ENCODE assay signal across 19 cellular contexts in the genomic region with DNA sequence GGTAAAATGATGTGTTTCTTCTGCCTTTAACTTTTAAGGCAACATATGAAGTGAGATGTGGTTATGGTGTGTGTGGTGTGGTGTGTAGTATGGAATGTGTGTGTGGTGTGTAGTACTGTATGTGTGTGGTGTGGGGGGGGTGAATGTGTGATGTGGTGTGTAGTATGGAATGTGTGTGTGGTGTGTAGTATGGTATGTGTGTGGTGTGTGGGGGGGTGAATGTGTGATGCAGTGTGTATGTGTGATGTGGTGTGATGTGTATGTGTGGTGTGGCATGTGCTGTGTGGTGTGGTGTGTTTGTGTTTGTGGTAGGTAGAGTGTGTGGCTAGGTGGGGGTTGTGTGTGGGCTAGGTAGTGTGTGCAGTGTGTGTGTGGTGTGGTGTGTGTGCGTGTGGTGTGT.
"Had no signal": no experiment of that assay in that cellular context is flagged by ENCODE, and none has a peak within 500 bp of the region (broad histone marks: within the 10 kb centered on the region; RNA-seq: fewer than 3 reads in every experiment).

No MANE protein-coding gene starts in this region.

- H3K4me1 Mint-ChIP-seq: naive thymus-derived CD8-positive, alpha-beta T cell had no signal

- ATAC-seq: gastrocnemius medialis; naive thymus-derived CD8-positive, alpha-beta T cell; stimulated activated memory B cell treated with anti-CD40 and anti-IgM and Interleukin-4, amounts not matched to agents 10 μg/mL and 1 μg/mL and 100 μg/mL, for 72 hours had no signal

- FAIRE-seq: endometrium, islet of Langerhans had no signal

- H3K9me3 Mint-ChIP-seq: naive thymus-derived CD8-positive, alpha-beta T cell; neural crest cell; stimulated activated memory B cell treated with anti-CD40 and anti-IgM and Interleukin-4, amounts not matched to agents 10 μg/mL and 1 μg/mL and 100 μg/mL, for 72 hours; stimulated activated naive CD8-positive, alpha-beta T cell treated with anti-CD3 and anti-CD28 coated beads, Interleukin-15, Interleukin-2, amounts not matched to agents 100 ng/mL and 50 ng/mL, for 24 hours had no signal

- H3K27ac Mint-ChIP-seq: naive thymus-derived CD8-positive, alpha-beta T cell; stimulated activated memory B cell treated with anti-CD40 and anti-IgM and Interleukin-4, amounts not matched to agents 10 μg/mL and 1 μg/mL and 100 μg/mL, for 72 hours; stimulated activated naive CD8-positive, alpha-beta T cell treated with anti-CD3 and anti-CD28 coated beads, Interleukin-15, Interleukin-2, amounts not matched to agents 100 ng/mL and 50 ng/mL, for 24 hours had no signal

- H3K27me3 Mint-ChIP-seq: stimulated activated naive CD8-positive, alpha-beta T cell treated with anti-CD3 and anti-CD28 coated beads, Interleukin-15, Interleukin-2, amounts not matched to agents 100 ng/mL and 50 ng/mL, for 24 hours had no signal

- H3K4me1 ChIP-seq: esophagus muscularis mucosa, gastrocnemius medialis, heart right ventricle, tibial artery had no signal

- H3K4me3 ChIP-seq: esophagus muscularis mucosa, gastrocnemius medialis, heart right ventricle, ovary, tibial artery had no signal

- H3K9me3 ChIP-seq: esophagus muscularis mucosa, gastrocnemius medialis, heart right ventricle, ovary, tibial artery had no signal

- H3K36me3 Mint-ChIP-seq: naive thymus-derived CD8-positive, alpha-beta T cell; stimulated activated memory B cell treated with anti-CD40 and anti-IgM and Interleukin-4, amounts not matched to agents 10 μg/mL and 1 μg/mL and 100 μg/mL, for 72 hours had no signal

- H3K4me3 Mint-ChIP-seq: naive thymus-derived CD8-positive, alpha-beta T cell; neural crest cell; stimulated activated memory B cell treated with anti-CD40 and anti-IgM and Interleukin-4, amounts not matched to agents 10 μg/mL and 1 μg/mL and 100 μg/mL, for 72 hours; stimulated activated naive CD8-positive, alpha-beta T cell treated with anti-CD3 and anti-CD28 coated beads, Interleukin-15, Interleukin-2, amounts not matched to agents 100 ng/mL and 50 ng/mL, for 24 hours had no signal

- DNase-seq: effector memory CD4-positive, alpha-beta T cell; gastrocnemius medialis; heart right ventricle; hypothalamus; kidney glomerular epithelial cell; mesendoderm; naive thymus-derived CD8-positive, alpha-beta T cell; nucleus accumbens; ovary; right cardiac atrium; stimulated activated CD4-positive, alpha-beta T cell treated with anti-CD3 and anti-CD28 coated beads, Interleukin-4, amount 100 ng/mL, for 24 hours; tibial artery had no signal

- H3K27ac ChIP-seq: epithelial cell of prostate, esophagus muscularis mucosa, gastrocnemius medialis, heart right ventricle, ovary, tibial artery had no signal

- H3K27me3 ChIP-seq: gastrocnemius medialis, ovary had no signal

- H3K36me3 ChIP-seq: esophagus muscularis mucosa, gastrocnemius medialis, heart right ventricle, ovary, tibial artery had no signal
